17 cellular contexts compared by ENCODE assay signal in genomic region chr4:110224142-110224541, GRCh38. TPM values are rescaled to one million over a fixed set of nuclear protein-coding genes. Genes with fewer than 3 reads are reported as not detected.
A peak's percentile ranks its signal among the peaks of the same experiment; 100 is the strongest.
DNase-seq lines count a peak whose midpoint lies in the region; ATAC-seq and TF ChIP-seq lines count a peak whose summit lies in the region.
"Had no signal": no experiment of that assay in that cellular context is flagged by ENCODE, and none has a peak within 500 bp of the region (broad histone marks: within the 10 kb centered on the region; RNA-seq: fewer than 3 reads in every experiment).

No MANE protein-coding gene starts in this region.

- H3K27ac ChIP-seq in OCI-LY3 (ENCODE audit: low read length), result no peak overlapping the region
- no peak overlapping the region for H3K27ac ChIP-seq in naive thymus-derived CD4-positive, alpha-beta T cell (ENCODE audit: low read depth, low read length)
- H3K27ac ChIP-seq: BLaER1, KMS-11 had no signal

- ATAC-seq in GM18517 (IDR thresholded peaks at IDR 0.05; ENCODE audit: unreplicated experiment), result peak; percentile 55
- peak; percentile 62 for ATAC-seq in GM21619 (IDR thresholded peaks at IDR 0.05; ENCODE audit: unreplicated experiment)
- ATAC-seq in HG03432 (IDR thresholded peaks at IDR 0.05; ENCODE audit: unreplicated experiment), result peak; percentile 57
- ATAC-seq in naive thymus-derived CD4-positive, alpha-beta T cell, result no peak
- ATAC-seq in left colon, result no peak

- no peaks in the 10 kb centered on the region for H3K36me3 ChIP-seq in OCI-LY3 (replicated peaks; ENCODE audit: low read depth, low read length)
- H3K36me3 ChIP-seq in naive thymus-derived CD4-positive, alpha-beta T cell (ENCODE audit: control insufficient read depth in 2 of 3, insufficient read depth in 3 of 3, low read length in 3 of 3), result no peaks in the 10 kb centered on the region
- H3K36me3 ChIP-seq: BLaER1 had no signal

- POLR2A ChIA-PET in naive thymus-derived CD4-positive, alpha-beta T cell (lab: Charles Lee), result no interaction called here

- 0 out of 2 replicates have a peak, but pooled peaks cover 4% of the 10 kb centered on the region for H3K27me3 ChIP-seq in OCI-LY3 (ENCODE audit: low read depth, low read length)
- no peaks in the 10 kb centered on the region for H3K27me3 ChIP-seq in naive thymus-derived CD4-positive, alpha-beta T cell (ENCODE audit: control insufficient read depth in 2 of 2, insufficient read depth in 2 of 2, low read length in 2 of 2)
- H3K27me3 ChIP-seq: BLaER1 had no signal

- H3K9me3 Mint-ChIP-seq in naive thymus-derived CD4-positive, alpha-beta T cell, result peaks cover 1 to 8% (median 5%) of the 10 kb centered on the region in 11 donors

- H3K4me3 ChIP-seq in OCI-LY3 (ENCODE audit: low read length), result no peak overlapping the region
- H3K4me3 ChIP-seq in naive thymus-derived CD4-positive, alpha-beta T cell (ENCODE audit: low read length), result no peak overlapping the region
- H3K4me3 ChIP-seq: BLaER1 had no signal

- no peak overlapping the region for H3K4me2 ChIP-seq in OCI-LY3 (ENCODE audit: low read length)
- H3K4me2 ChIP-seq: BLaER1, KMS-11 had no signal

- H3K79me2 ChIP-seq in OCI-LY3 (ENCODE audit: low read length), result no peaks in the 10 kb centered on the region

- H3K4me1 ChIP-seq in OCI-LY3 (ENCODE audit: low read length), result no peaks in the 10 kb centered on the region
- H3K4me1 ChIP-seq in naive thymus-derived CD4-positive, alpha-beta T cell (ENCODE audit: control insufficient read depth in 2 of 2, insufficient read depth in 2 of 2, low read length in 2 of 2), result no peaks in the 10 kb centered on the region
- H3K4me1 ChIP-seq: BLaER1 had no signal

- CTCF ChIA-PET in naive thymus-derived CD4-positive, alpha-beta T cell (lab: Charles Lee), result no interaction called here

- H3K36me3 Mint-ChIP-seq in naive thymus-derived CD4-positive, alpha-beta T cell, result peaks cover 0 to 6% (median 0%) of the 10 kb centered on the region in 5 donors
- H3K36me3 Mint-ChIP-seq: CD14-positive monocyte; CD4-positive, alpha-beta memory T cell had no signal

- H2AFZ ChIP-seq in OCI-LY3 (ENCODE audit: low read depth, low read length), result 0 out of 2 replicates have a peak overlapping the region, but pooled peaks have one; percentile 40

- no peak overlapping the region for H3K9ac ChIP-seq in OCI-LY3 (ENCODE audit: low read length)
- H3K9ac ChIP-seq: BLaER1, KMS-11 had no signal

- no peak for DNase-seq in naive thymus-derived CD4-positive, alpha-beta T cell
- DNase-seq in left colon (no peak), T-helper 1 cell (no peak), superior temporal gyrus (ENCODE audit: extremely low spot score) (no peak)
- DNase-seq: 8988T; CD4-positive, alpha-beta memory T cell; DMS153; DMS79; GDM1; H9 had no signal

- intact Hi-C loops in naive thymus-derived CD4-positive, alpha-beta T cell (cut with micrococcal nuclease), result no loop called here
- intact Hi-C loops in left colon (cut with DNase I, micrococcal nuclease), result no loop called here

- H3K27ac Mint-ChIP-seq in naive thymus-derived CD4-positive, alpha-beta T cell, result no peak overlapping the region
- H3K27ac Mint-ChIP-seq: CD14-positive monocyte; CD4-positive, alpha-beta memory T cell; H9 had no signal

- no peak overlapping the region for H3K4me3 Mint-ChIP-seq in naive thymus-derived CD4-positive, alpha-beta T cell
- H3K4me3 Mint-ChIP-seq: CD14-positive monocyte; CD4-positive, alpha-beta memory T cell; H9 had no signal

- no peaks in the 10 kb centered on the region for H4K20me1 ChIP-seq in OCI-LY3 (ENCODE audit: insufficient read depth, low read length)
- H4K20me1 ChIP-seq: BLaER1 had no signal

- TF ChIP-seq CTCF in OCI-LY3 (IDR thresholded peaks at IDR 0.05; ENCODE audit: low read depth, low read length), result no peak

- peaks cover 0 to 22% (median 0%) of the 10 kb centered on the region in 7 donors for H3K4me1 Mint-ChIP-seq in naive thymus-derived CD4-positive, alpha-beta T cell
- H3K4me1 Mint-ChIP-seq: CD14-positive monocyte; CD4-positive, alpha-beta memory T cell had no signal

- H3K27me3 Mint-ChIP-seq in naive thymus-derived CD4-positive, alpha-beta T cell, result peaks cover 2 to 14% (median 5%) of the 10 kb centered on the region in 5 donors

- H3K9me3 ChIP-seq in OCI-LY3 (ENCODE audit: insufficient read depth, low read length), result no peaks in the 10 kb centered on the region
- H3K9me3 ChIP-seq in naive thymus-derived CD4-positive, alpha-beta T cell (ENCODE audit: control insufficient read depth in 2 of 3, low read length in 3 of 3), result no peaks in the 10 kb centered on the region

RNA-seq across cellular contexts. Expression of gene ELOVL6, which starts 25.7 kb away (rescaled TPM):
- 10 to 100 TPM in 1 of 5 experiments, 1 to 10 TPM in 2, under 1 TPM in 2; 0.24 to 32.9 (median 2.0) TPM for total RNA-seq in naive thymus-derived CD4-positive, alpha-beta T cell
- under 1 TPM; 0.13 to 0.41 TPM for polyA plus RNA-seq in naive thymus-derived CD4-positive, alpha-beta T cell
- total RNA-seq in left colon, result 10 to 100 TPM; 35.4 to 96.0 TPM

Comparison
In these comparisons a context has a peak if more than half of its experiments do, and no peak if none do; other contexts are left out.
1. ATAC-seq: peak in GM18517 (single experiment), GM21619 (single experiment) and HG03432 (single experiment); none in naive thymus-derived CD4-positive, alpha-beta T cell (single experiment) and left colon (single experiment).